Comparison of ENCODE assay signal across 23 cellular contexts in the genomic region with DNA sequence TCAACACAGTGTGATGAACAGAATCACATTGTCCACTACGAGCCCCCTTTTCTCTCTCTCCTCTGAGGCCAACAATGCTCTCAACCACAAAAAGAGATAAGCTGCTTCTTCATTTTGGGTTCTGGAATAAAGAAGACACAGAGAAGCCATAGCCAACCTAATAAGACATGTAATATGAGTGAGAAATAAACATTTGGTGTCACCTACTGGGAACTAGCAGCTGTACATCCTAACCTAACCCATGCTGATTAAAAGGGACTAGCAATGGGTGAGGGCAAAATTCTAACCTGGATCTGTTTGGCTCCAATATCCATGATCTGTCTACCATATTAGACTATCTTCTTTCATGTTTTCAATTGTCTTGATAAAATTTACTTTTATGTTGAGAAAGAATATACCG.
DNase-seq lines count a peak whose midpoint lies in the region; ATAC-seq and TF ChIP-seq lines count a peak whose summit lies in the region.
"Had no signal": no experiment of that assay in that cellular context is flagged by ENCODE, and none has a peak within 500 bp of the region (broad histone marks: within the 10 kb centered on the region; RNA-seq: fewer than 3 reads in every experiment).

No MANE protein-coding gene starts in this region.

- WGBS in thyroid gland, 2 donors, result 92 to 98% methylated on average over 2 of the region's 2 CpGs
- WGBS in esophagus muscularis mucosa, result 95% methylated on average over 2 of the region's 2 CpGs

- intact Hi-C loops in MCF 10A (cut with micrococcal nuclease) (loop anchor here (2.0 kb wide), 2 partner anchors 181 to 707 kb away; no protein-coding TSS in a partner anchor), breast epithelium (cut with DNase I; ENCODE audit: low total_unique reads) (no loop called here), PC-3 (cut with micrococcal nuclease) (loop anchor here (10.0 kb wide), 1 partner anchor 703 kb away; no protein-coding TSS in a partner anchor), thyroid gland (cut with DNase I) (no loop called here), esophagus muscularis mucosa (cut with DNase I) (no loop called here)

- H3K4me1 ChIP-seq in breast epithelium (no peaks in the 10 kb centered on the region), PC-3 (ENCODE audit: insufficient read depth, low read length) (0 out of 2 replicates have a peak, but pooled peaks cover 5% of the 10 kb centered on the region), thyroid gland (no peaks in the 10 kb centered on the region), esophagus muscularis mucosa (peaks cover 0 to 11% (median 2%) of the 10 kb centered on the region in 4 donors)
- H3K4me1 ChIP-seq: BLaER1, SJCRH30, upper lobe of left lung had no signal

- H3K36me3 Mint-ChIP-seq in MCF 10A (ENCODE audit: insufficient read depth, unreplicated experiment) (no peaks in the 10 kb centered on the region), chondrocyte (ENCODE audit: low read depth) (no peaks in the 10 kb centered on the region)

- no peaks in the 10 kb centered on the region for H4K20me1 ChIP-seq in PC-3 (ENCODE audit: low read length)
- H4K20me1 ChIP-seq: BLaER1 had no signal

- DNase-seq in MCF 10A (ENCODE audit: unreplicated experiment) (no peak), breast epithelium (ENCODE audit: low spot score in 2 of 2) (no peak), PC-3 (no peak), chondrocyte (ENCODE audit: low spot score) (no peak), thyroid gland (no peak), NCI-H2107 (lab: John Stamatoyannopoulos, UW) (no peak), esophagus muscularis mucosa (ENCODE audit: extremely low spot score) (no peak)
- no peak for DNase-seq in activated CD8-positive, alpha-beta memory T cell treated with anti-CD3 and anti-CD28 coated beads, Interleukin-2, amount 50 U/mL, for 4 hours
- DNase-seq: activated CD4-positive, alpha-beta memory T cell treated with anti-CD3 and anti-CD28 coated beads, Interleukin-2, amount 10 ng/mL, durations not matched to agents 7 days and 5 days; activated CD4-positive, CD25-positive, alpha-beta regulatory T cell; activated gamma-delta T cell treated with Interleukin-2 at 50 U/mL for 16 hours; Calu3; dorsolateral prefrontal cortex; mesenchymal stem cell; NCI-H1105 treated with DMSO at 0.1 percent for 48 hours; NCI-H2081 treated with DMSO at 0.1 percent for 48 hours; NCI-H526; retina; SJCRH30; T-helper 2 cell; upper lobe of left lung had no signal

- H3K27me3 Mint-ChIP-seq in MCF 10A (ENCODE audit: insufficient read depth, unreplicated experiment) (no peaks in the 10 kb centered on the region), chondrocyte (ENCODE audit: low read depth) (no peaks in the 10 kb centered on the region)
- H3K27me3 Mint-ChIP-seq: activated CD4-positive, alpha-beta memory T cell treated with anti-CD3 and anti-CD28 coated beads, Interleukin-2, amount 10 ng/mL, durations not matched to agents 7 days and 5 days had no signal

- peak; percentile 22 for TF ChIP-seq CTCF in MCF 10A (IDR thresholded peaks at IDR 0.05; ENCODE audit: unreplicated experiment)
- no peak for TF ChIP-seq CTCF in breast epithelium (IDR thresholded peaks at IDR 0.05)
- TF ChIP-seq CTCF in PC-3 (conservative IDR thresholded peaks at IDR 0.05; ENCODE audit: low read depth, low read length), result no peak; the same call in 1 of the 2 replicates
- TF ChIP-seq CTCF in chondrocyte (IDR thresholded peaks at IDR 0.05), result peak; percentile 34
- TF ChIP-seq CTCF in thyroid gland (IDR thresholded peaks at IDR 0.05), result no peak
- no peak for TF ChIP-seq CTCF in esophagus muscularis mucosa (IDR thresholded peaks at IDR 0.05)

- no peaks in the 10 kb centered on the region for H3K79me2 ChIP-seq in PC-3 (ENCODE audit: low read length)

- H3K9me3 ChIP-seq in breast epithelium, result no peaks in the 10 kb centered on the region
- no peaks in the 10 kb centered on the region for H3K9me3 ChIP-seq in PC-3 (ENCODE audit: low read length)
- no peaks in the 10 kb centered on the region for H3K9me3 ChIP-seq in thyroid gland
- no peaks in the 10 kb centered on the region for H3K9me3 ChIP-seq in esophagus muscularis mucosa
- H3K9me3 ChIP-seq: BLaER1, SJCRH30, upper lobe of left lung had no signal

- no peak for TF ChIP-seq EP300 in esophagus muscularis mucosa (IDR thresholded peaks at IDR 0.05)

- BruUV-seq in MCF 10A (replicated peaks; lab: Mats Ljungman, UMichigan) (no TSS peak), PC-3 (replicated peaks; lab: Mats Ljungman, UMichigan) (no TSS peak)

- no peak overlapping the region for H3K27ac Mint-ChIP-seq in MCF 10A (ENCODE audit: low read depth, unreplicated experiment)
- H3K27ac Mint-ChIP-seq in chondrocyte (ENCODE audit: unreplicated experiment), result no peak overlapping the region
- H3K27ac Mint-ChIP-seq: activated CD4-positive, alpha-beta memory T cell treated with anti-CD3 and anti-CD28 coated beads, Interleukin-2, amount 10 ng/mL, durations not matched to agents 7 days and 5 days had no signal

- H3K4me3 ChIP-seq in breast epithelium, result no peak overlapping the region
- H3K4me3 ChIP-seq in PC-3 (ENCODE audit: low read length), result no peak overlapping the region
- H3K4me3 ChIP-seq in thyroid gland (replicated peaks in 1 of 3), result no peak overlapping the region
- no peak overlapping the region for H3K4me3 ChIP-seq in esophagus muscularis mucosa
- H3K4me3 ChIP-seq: BLaER1, dorsolateral prefrontal cortex, SJCRH30, upper lobe of left lung had no signal

- H3F3A ChIP-seq in PC-3 (ENCODE audit: low read length, unreplicated experiment), result no peaks in the 10 kb centered on the region

- H3K4me1 Mint-ChIP-seq in MCF 10A (ENCODE audit: insufficient read depth, unreplicated experiment) (no peaks in the 10 kb centered on the region), chondrocyte (ENCODE audit: low read depth) (no peaks in the 10 kb centered on the region)
- H3K4me1 Mint-ChIP-seq: activated CD4-positive, alpha-beta memory T cell treated with anti-CD3 and anti-CD28 coated beads, Interleukin-2, amount 10 ng/mL, durations not matched to agents 7 days and 5 days had no signal

- no peak overlapping the region for H3K4me2 ChIP-seq in PC-3 (ENCODE audit: low read length)
- H3K4me2 ChIP-seq: BLaER1 had no signal

- ATAC-seq in PC-3, result 0 out of 2 replicates have a peak, but pooled peaks have one; percentile 35

- H3K4me3 Mint-ChIP-seq in MCF 10A (ENCODE audit: unreplicated experiment) (no peak overlapping the region), chondrocyte (ENCODE audit: unreplicated experiment) (no peak overlapping the region)
- H3K4me3 Mint-ChIP-seq: activated CD4-positive, alpha-beta memory T cell treated with anti-CD3 and anti-CD28 coated beads, Interleukin-2, amount 10 ng/mL, durations not matched to agents 7 days and 5 days had no signal

- no peak overlapping the region for H2AFZ ChIP-seq in PC-3 (ENCODE audit: low read length)

- CTCF ChIA-PET in MCF 10A (lab: Yijun Ruan, JAX), result interaction anchor here (0.5 to 1.9 kb wide), 5 partner anchors 8 to 985 kb away, joined by 3 to 7 read pairs (median 3); no protein-coding TSS in a partner anchor
- CTCF ChIA-PET in PC-3 (lab: Charles Lee), result no interaction called here

- no peak overlapping the region for H3K27ac ChIP-seq in breast epithelium
- H3K27ac ChIP-seq in PC-3 (ENCODE audit: low read length), result no peak overlapping the region
- H3K27ac ChIP-seq in thyroid gland, result no peak overlapping the region
- no peak overlapping the region for H3K27ac ChIP-seq in esophagus muscularis mucosa (replicated peaks in 1 of 4)
- H3K27ac ChIP-seq: BLaER1, dorsolateral prefrontal cortex, epithelial cell of prostate, SJCRH30, upper lobe of left lung had no signal

- H3K9ac ChIP-seq in PC-3 (ENCODE audit: low read length), result no peak overlapping the region
- H3K9ac ChIP-seq: BLaER1 had no signal

- H3K27me3 ChIP-seq in breast epithelium (no peaks in the 10 kb centered on the region), PC-3 (ENCODE audit: low read length) (no peaks in the 10 kb centered on the region), thyroid gland (no peaks in the 10 kb centered on the region), esophagus muscularis mucosa (no peaks in the 10 kb centered on the region)
- H3K27me3 ChIP-seq: BLaER1, SJCRH30, upper lobe of left lung had no signal

- H3K9me3 Mint-ChIP-seq in MCF 10A (ENCODE audit: unreplicated experiment) (no peaks in the 10 kb centered on the region), chondrocyte (ENCODE audit: low read depth) (no peaks in the 10 kb centered on the region)
- H3K9me3 Mint-ChIP-seq: activated CD4-positive, alpha-beta memory T cell treated with anti-CD3 and anti-CD28 coated beads, Interleukin-2, amount 10 ng/mL, durations not matched to agents 7 days and 5 days had no signal

- POLR2A ChIA-PET in MCF 10A (lab: Yijun Ruan, JAX) (interaction anchor here (0.7 to 1.4 kb wide), 5 partner anchors 38 to 1282 kb away, joined by 3 to 5 read pairs (median 3); no protein-coding TSS in a partner anchor), PC-3 (lab: Charles Lee; ENCODE audit: unreplicated experiment) (no interaction called here)

- no peaks in the 10 kb centered on the region for H3K9me2 ChIP-seq in PC-3 (replicated peaks; ENCODE audit: low read length)

- TF ChIP-seq POLR2A in breast epithelium (IDR thresholded peaks at IDR 0.05) (no peak), thyroid gland (IDR thresholded peaks at IDR 0.05) (no peak), esophagus muscularis mucosa (IDR thresholded peaks at IDR 0.05; ENCODE audit: low read depth) (no peak)

- H3K36me3 ChIP-seq in breast epithelium (no peaks in the 10 kb centered on the region), PC-3 (ENCODE audit: low read depth, low read length) (no peaks in the 10 kb centered on the region), thyroid gland (no peaks in the 10 kb centered on the region), esophagus muscularis mucosa (no peaks in the 10 kb centered on the region)
- H3K36me3 ChIP-seq: BLaER1, SJCRH30, upper lobe of left lung had no signal

Comparison
In these comparisons a context has a peak if more than half of its experiments do, and no peak if none do; other contexts are left out.
1. CTCF ChIP-seq: peak in MCF 10A (single experiment) and chondrocyte (single experiment); none in breast epithelium (0 of 3), PC-3 (single experiment), thyroid gland (0 of 6) and esophagus muscularis mucosa (0 of 3).
2. intact Hi-C loops: an anchor here in MCF 10A (2.0 kb wide) and PC-3 (10.0 kb wide); none called in breast epithelium, thyroid gland and esophagus muscularis mucosa.